Comparison of ENCODE assay signal across 8 cellular contexts in the genomic region with DNA sequence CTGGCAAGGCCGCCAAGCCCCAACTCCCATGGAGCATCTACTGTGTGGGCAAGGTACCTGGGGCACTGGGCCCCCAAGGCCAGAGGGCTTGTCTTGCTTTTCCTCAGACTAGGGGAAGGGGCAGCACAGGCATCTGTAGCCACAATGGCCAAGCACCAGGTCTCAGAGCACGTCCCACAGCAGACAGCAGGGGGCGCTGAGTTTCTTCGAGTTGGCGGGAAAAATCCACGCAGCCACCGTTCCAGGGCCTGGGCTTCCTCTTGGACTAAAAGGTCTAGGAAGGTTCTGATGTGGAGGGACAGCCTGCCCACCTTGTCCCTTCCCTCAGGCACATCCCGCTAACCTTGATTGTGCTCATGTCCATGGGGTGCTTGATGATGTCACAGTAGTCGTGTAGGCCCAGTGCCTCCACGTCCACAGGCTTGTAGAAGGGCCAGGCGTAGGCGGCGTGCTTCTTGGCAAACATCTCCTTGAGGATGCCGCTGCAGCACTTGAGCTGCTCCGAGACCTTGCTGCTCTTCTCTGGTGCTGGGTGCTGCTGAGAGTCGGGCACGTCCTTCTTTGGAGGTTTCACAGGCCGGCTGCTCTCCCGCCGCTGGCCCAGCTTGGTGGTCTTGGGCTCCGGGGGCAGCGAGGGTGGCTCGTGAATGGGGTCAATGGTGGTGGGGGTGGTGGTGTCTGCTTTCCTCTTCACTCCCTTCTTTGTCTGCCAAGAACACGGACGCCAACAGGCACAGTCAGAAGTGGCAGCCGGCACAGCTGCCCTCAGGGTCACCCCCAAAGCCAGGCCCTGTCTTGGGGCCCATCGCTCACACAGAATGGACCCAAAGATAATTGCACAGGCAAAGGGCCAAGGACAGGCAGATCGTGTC. TPM values are rescaled to one million over a fixed set of nuclear protein-coding genes. Genes with fewer than 3 reads are reported as not detected.
DNase-seq lines count a peak whose midpoint lies in the region; ATAC-seq and TF ChIP-seq lines count a peak whose summit lies in the region.

No MANE protein-coding gene starts in this region.

- H3K4me3 Mint-ChIP-seq in endothelial cell (ENCODE audit: unreplicated experiment): no peak overlapping the region

- no peaks in the 10 kb centered on the region for H3K9me3 Mint-ChIP-seq in endothelial cell (ENCODE audit: unreplicated experiment)

- peaks cover 7% of the 10 kb centered on the region for H3K27me3 Mint-ChIP-seq in endothelial cell (ENCODE audit: unreplicated experiment)

- DNase-seq in NCI-H2227 (lab: John Stamatoyannopoulos, UW; ENCODE audit: unreplicated experiment) (peak; percentile 60), NCI-H2227 treated with DMSO at 0.1 percent for 48 hours (lab: John Stamatoyannopoulos, UW) (no peak), NCI-H82 (lab: John Stamatoyannopoulos, UW) (peak; percentile 90), endothelial cell (ENCODE audit: low spot score) (peak; percentile 91), midbrain (lab: John Stamatoyannopoulos, UW) (peak; percentile 73)
- peak; percentile 20 to 65 (median 62) for DNase-seq in activated CD8-positive, alpha-beta memory T cell treated with anti-CD3 and anti-CD28 coated beads for 48 hours (ENCODE audit: low read depth in 2 of 3, low spot score in 2 of 3)
- DNase-seq in stimulated activated CD8-positive, alpha-beta memory T cell treated with anti-CD3 and anti-CD28 coated beads, Interleukin-2, amount 100 ng/mL, for 48 hours (ENCODE audit: low read depth in 2 of 2): peak; percentile 55 to 61

- H3K27ac Mint-ChIP-seq in endothelial cell (ENCODE audit: unreplicated experiment): no peak overlapping the region

- no peak for ATAC-seq in GM19463 (IDR thresholded peaks at IDR 0.05; ENCODE audit: unreplicated experiment)

- peak; percentile 70 for TF ChIP-seq CTCF in endothelial cell (IDR thresholded peaks at IDR 0.05; ENCODE audit: unreplicated experiment)

- H3K4me1 Mint-ChIP-seq in endothelial cell (ENCODE audit: unreplicated experiment): no peaks in the 10 kb centered on the region

- peaks cover 45% of the 10 kb centered on the region for H3K36me3 Mint-ChIP-seq in endothelial cell (ENCODE audit: low read depth, unreplicated experiment)

RNA-seq across cellular contexts. Expression of a gene that starts 32.0 kb away (rescaled TPM):
- 1.6 TPM for total RNA-seq in endothelial cell (ENCODE audit: unreplicated experiment)
